Comparison of ENCODE assay signal across 29 cellular contexts in genomic region chr3:100440895-100441294, GRCh38. TPM values are rescaled to one million over a fixed set of nuclear protein-coding genes. Genes with fewer than 3 reads are reported as not detected.
DNase-seq lines count a peak whose midpoint lies in the region; ATAC-seq lines count a peak whose summit lies in the region.
"Had no signal": no experiment of that assay in that cellular context is flagged by ENCODE, and none has a peak within 500 bp of the region (broad histone marks: within the 10 kb centered on the region; RNA-seq: fewer than 3 reads in every experiment).

No MANE protein-coding gene starts in this region.

- peak overlapping the region; percentile 17 for H3K4me3 Mint-ChIP-seq in activated CD4-positive, alpha-beta T cell treated with anti-CD3 and anti-CD28 coated beads, Interleukin-2, amount 10 ng/mL, durations not matched to agents 24 days and 14 days
- H3K4me3 Mint-ChIP-seq in activated naive CD8-positive, alpha-beta T cell treated with anti-CD3 and anti-CD28 coated beads for 36 hours, result peak overlapping the region; percentile 25
- no peak overlapping the region for H3K4me3 Mint-ChIP-seq in stimulated activated naive B cell treated with anti-CD40 and anti-IgM and Interleukin-4, amounts not matched to agents 10 μg/mL and 1 μg/mL and 100 μg/mL, for 72 hours
- H3K4me3 Mint-ChIP-seq: activated CD8-positive, alpha-beta memory T cell treated with anti-CD3 and anti-CD28 coated beads, Interleukin-2, amount 10 ng/mL, durations not matched to agents 7 days and 5 days; H9; immature natural killer cell; stimulated activated effector memory CD8-positive, alpha-beta T cell treated with anti-CD3 and anti-CD28 coated beads, Interleukin-12 subunit alpha, Interleukin-12 subunit beta, amount 100 ng/mL, for 72 hours; T-helper 1 cell treated with Interleukin-12 subunit alpha and Interleukin-12 subunit beta and Interleukin-4 antibody, amounts not matched to agents 30 μg/mL and 1 μg/mL, for 36 hours had no signal

- H3K27me3 Mint-ChIP-seq in activated CD4-positive, alpha-beta T cell treated with anti-CD3 and anti-CD28 coated beads, Interleukin-2, amount 10 ng/mL, durations not matched to agents 24 days and 14 days, result no peaks in the 10 kb centered on the region
- H3K27me3 Mint-ChIP-seq in activated naive CD8-positive, alpha-beta T cell treated with anti-CD3 and anti-CD28 coated beads for 36 hours, result no peaks in the 10 kb centered on the region
- H3K27me3 Mint-ChIP-seq in stimulated activated naive B cell treated with anti-CD40 and anti-IgM and Interleukin-4, amounts not matched to agents 10 μg/mL and 1 μg/mL and 100 μg/mL, for 72 hours, result no peaks in the 10 kb centered on the region
- H3K27me3 Mint-ChIP-seq: activated CD8-positive, alpha-beta memory T cell treated with anti-CD3 and anti-CD28 coated beads, Interleukin-2, amount 10 ng/mL, durations not matched to agents 7 days and 5 days had no signal

- peak; percentile 64 for DNase-seq in activated CD4-positive, alpha-beta T cell treated with anti-CD3 and anti-CD28 coated beads, Interleukin-2, amount 10 ng/mL, durations not matched to agents 24 days and 14 days
- no peak for DNase-seq in activated CD4-positive, alpha-beta T cell treated with anti-CD3 and anti-CD28 coated beads, Interleukin-2, amount 50 U/mL, for 48 hours
- peak; percentile 65 for DNase-seq in Jurkat, Clone E6-1 (ENCODE audit: low read depth, low spot score)
- no peak for DNase-seq in activated naive CD8-positive, alpha-beta T cell treated with anti-CD3 and anti-CD28 coated beads for 36 hours
- no peak for DNase-seq in stimulated activated naive CD8-positive, alpha-beta T cell treated with anti-CD3 and anti-CD28 coated beads, Interleukin-15, Interleukin-2, amounts not matched to agents 100 U/mL and 50 U/mL, for 24 hours
- no peak for DNase-seq in stimulated activated naive B cell treated with anti-CD40 and anti-IgM and Interleukin-4, amounts not matched to agents 10 μg/mL and 1 μg/mL and 100 μg/mL, for 72 hours
- DNase-seq in Right ventricle myocardium superior, result no peak
- DNase-seq: activated CD4-positive, CD25-positive, alpha-beta regulatory T cell treated with anti-CD3 and anti-CD28 coated beads, Interleukin-2, amount 50 U/mL, for 72 hours; activated CD8-positive, alpha-beta memory T cell treated with anti-CD3 and anti-CD28 coated beads, Interleukin-2, amount 10 ng/mL, durations not matched to agents 7 days and 5 days; activated T-cell treated with anti-CD3 and anti-CD28 coated beads, Interleukin-2, amount 50 U/mL, for 48 hours; COR-L47; cortex of kidney; DMS53; effector memory CD4-positive, alpha-beta T cell; H9; hypothalamus; immature natural killer cell; left cardiac atrium; mammary epithelial cell; NCI-H1417 treated with DMSO at 0.1 percent for 48 hours; NCI-H2029 treated with DMSO at 0.1 percent for 48 hours; NCI-H526; PC-3; upper lobe of left lung had no signal

- H3K4me3 ChIP-seq in Jurkat, Clone E6-1 (ENCODE audit: low read length), result no peak overlapping the region
- H3K4me3 ChIP-seq: SK-N-MC, suprapubic skin, upper lobe of left lung had no signal

- H3K4me1 Mint-ChIP-seq in activated CD4-positive, alpha-beta T cell treated with anti-CD3 and anti-CD28 coated beads, Interleukin-2, amount 10 ng/mL, durations not matched to agents 24 days and 14 days, result peaks cover 7% of the 10 kb centered on the region
- H3K4me1 Mint-ChIP-seq in activated naive CD8-positive, alpha-beta T cell treated with anti-CD3 and anti-CD28 coated beads for 36 hours, result peaks cover 9% of the 10 kb centered on the region
- H3K4me1 Mint-ChIP-seq in stimulated activated naive B cell treated with anti-CD40 and anti-IgM and Interleukin-4, amounts not matched to agents 10 μg/mL and 1 μg/mL and 100 μg/mL, for 72 hours, result no peaks in the 10 kb centered on the region
- H3K4me1 Mint-ChIP-seq: immature natural killer cell had no signal

- no peaks in the 10 kb centered on the region for H3K36me3 Mint-ChIP-seq in activated CD4-positive, alpha-beta T cell treated with anti-CD3 and anti-CD28 coated beads, Interleukin-2, amount 10 ng/mL, durations not matched to agents 24 days and 14 days (ENCODE audit: low read depth)
- H3K36me3 Mint-ChIP-seq in activated naive CD8-positive, alpha-beta T cell treated with anti-CD3 and anti-CD28 coated beads for 36 hours, result peaks cover 2% of the 10 kb centered on the region
- H3K36me3 Mint-ChIP-seq in stimulated activated naive B cell treated with anti-CD40 and anti-IgM and Interleukin-4, amounts not matched to agents 10 μg/mL and 1 μg/mL and 100 μg/mL, for 72 hours, result peaks cover 0 to 10% of the 10 kb centered on the region in 2 donors
- H3K36me3 Mint-ChIP-seq: activated CD8-positive, alpha-beta memory T cell treated with anti-CD3 and anti-CD28 coated beads, Interleukin-2, amount 10 ng/mL, durations not matched to agents 7 days and 5 days; immature natural killer cell; stimulated activated effector memory CD8-positive, alpha-beta T cell treated with anti-CD3 and anti-CD28 coated beads, Interleukin-12 subunit alpha, Interleukin-12 subunit beta, amount 100 ng/mL, for 72 hours had no signal

- peaks cover under 1% of the 10 kb centered on the region for H3K9me3 Mint-ChIP-seq in activated CD4-positive, alpha-beta T cell treated with anti-CD3 and anti-CD28 coated beads, Interleukin-2, amount 10 ng/mL, durations not matched to agents 24 days and 14 days
- peaks cover 5% of the 10 kb centered on the region for H3K9me3 Mint-ChIP-seq in activated naive CD8-positive, alpha-beta T cell treated with anti-CD3 and anti-CD28 coated beads for 36 hours
- H3K9me3 Mint-ChIP-seq in stimulated activated naive B cell treated with anti-CD40 and anti-IgM and Interleukin-4, amounts not matched to agents 10 μg/mL and 1 μg/mL and 100 μg/mL, for 72 hours, result peaks cover 3% of the 10 kb centered on the region in 2 donors
- H3K9me3 Mint-ChIP-seq: immature natural killer cell; stimulated activated effector memory CD8-positive, alpha-beta T cell treated with anti-CD3 and anti-CD28 coated beads, Interleukin-12 subunit alpha, Interleukin-12 subunit beta, amount 100 ng/mL, for 72 hours; T-helper 1 cell treated with Interleukin-12 subunit alpha and Interleukin-12 subunit beta and Interleukin-4 antibody, amounts not matched to agents 30 μg/mL and 1 μg/mL, for 36 hours had no signal

- H3K27ac Mint-ChIP-seq in activated CD4-positive, alpha-beta T cell treated with anti-CD3 and anti-CD28 coated beads, Interleukin-2, amount 10 ng/mL, durations not matched to agents 24 days and 14 days, result no peak overlapping the region
- no peak overlapping the region for H3K27ac Mint-ChIP-seq in activated naive CD8-positive, alpha-beta T cell treated with anti-CD3 and anti-CD28 coated beads for 36 hours
- H3K27ac Mint-ChIP-seq in stimulated activated naive B cell treated with anti-CD40 and anti-IgM and Interleukin-4, amounts not matched to agents 10 μg/mL and 1 μg/mL and 100 μg/mL, for 72 hours, result no peak overlapping the region
- H3K27ac Mint-ChIP-seq: activated CD8-positive, alpha-beta memory T cell treated with anti-CD3 and anti-CD28 coated beads, Interleukin-2, amount 10 ng/mL, durations not matched to agents 7 days and 5 days; H9; stimulated activated effector memory CD8-positive, alpha-beta T cell treated with anti-CD3 and anti-CD28 coated beads, Interleukin-12 subunit alpha, Interleukin-12 subunit beta, amount 100 ng/mL, for 72 hours; T-helper 1 cell treated with Interleukin-12 subunit alpha and Interleukin-12 subunit beta and Interleukin-4 antibody, amounts not matched to agents 30 μg/mL and 1 μg/mL, for 36 hours had no signal

- peak; percentile 32 for ATAC-seq in stimulated activated naive CD8-positive, alpha-beta T cell treated with anti-CD3 and anti-CD28 coated beads, Interleukin-15, Interleukin-2, amounts not matched to agents 100 U/mL and 50 U/mL, for 24 hours
- ATAC-seq in GM18498 (IDR thresholded peaks at IDR 0.05; ENCODE audit: unreplicated experiment) (no peak), Right ventricle myocardium superior (ENCODE audit: poor library complexity) (no peak)
- no peak for ATAC-seq in stimulated activated naive B cell treated with anti-CD40 and anti-IgM and Interleukin-4, amounts not matched to agents 10 μg/mL and 1 μg/mL and 100 μg/mL, for 72 hours (replicated peaks)
- ATAC-seq: activated CD8-positive, alpha-beta memory T cell treated with anti-CD3 and anti-CD28 coated beads, Interleukin-2, amount 10 ng/mL, durations not matched to agents 7 days and 5 days; left cardiac atrium; PC-3; stimulated activated effector memory CD8-positive, alpha-beta T cell treated with anti-CD3 and anti-CD28 coated beads, Interleukin-12 subunit alpha, Interleukin-12 subunit beta, amount 100 ng/mL, for 72 hours had no signal

- intact Hi-C loops in activated CD4-positive, alpha-beta T cell treated with anti-CD3 and anti-CD28 coated beads, Interleukin-2, amount 10 ng/mL, durations not matched to agents 24 days and 14 days (cut with micrococcal nuclease), result no loop called here
- intact Hi-C loops in Right ventricle myocardium superior (cut with DNase I), result no loop called here

RNA-seq across cellular contexts. Expression of gene LNP1, which starts 39.6 kb away (rescaled TPM):
- total RNA-seq in activated CD4-positive, alpha-beta T cell treated with anti-CD3 and anti-CD28 coated beads, Interleukin-2, amount 10 ng/mL, durations not matched to agents 24 days and 14 days, result 2.1 and 2.6 TPM in 2 replicates
- polyA plus RNA-seq in Jurkat, Clone E6-1 (2012; ENCODE audit: insufficient read depth, insufficient read length), result not detected
- total RNA-seq in activated naive CD8-positive, alpha-beta T cell treated with anti-CD3 and anti-CD28 coated beads for 36 hours, result 1 to 10 TPM; 1.7 to 1.9 TPM
- total RNA-seq in Right ventricle myocardium superior, result 2.6 TPM

RNA-seq across cellular contexts. Expression of gene TOMM70, which starts 40.0 kb away (rescaled TPM):
- 57.4 and 61.5 TPM in 2 replicates for total RNA-seq in activated CD4-positive, alpha-beta T cell treated with anti-CD3 and anti-CD28 coated beads, Interleukin-2, amount 10 ng/mL, durations not matched to agents 24 days and 14 days
- polyA plus RNA-seq in Jurkat, Clone E6-1 (2012; ENCODE audit: insufficient read depth, insufficient read length), result 22.5 TPM
- 10 to 100 TPM; 68.8 to 70.8 TPM for total RNA-seq in activated naive CD8-positive, alpha-beta T cell treated with anti-CD3 and anti-CD28 coated beads for 36 hours
- 63.1 TPM for total RNA-seq in Right ventricle myocardium superior

RNA-seq across cellular contexts. Expression of gene TMEM45A, which starts 51.5 kb away (rescaled TPM):
- 0.26 TPM in 1 of 2 replicates, not detected in the other for total RNA-seq in activated CD4-positive, alpha-beta T cell treated with anti-CD3 and anti-CD28 coated beads, Interleukin-2, amount 10 ng/mL, durations not matched to agents 24 days and 14 days
- not detected for polyA plus RNA-seq in Jurkat, Clone E6-1 (2012; ENCODE audit: insufficient read depth, insufficient read length)
- 1 to 10 TPM; 3.0 to 3.2 TPM for total RNA-seq in activated naive CD8-positive, alpha-beta T cell treated with anti-CD3 and anti-CD28 coated beads for 36 hours
- 3.6 TPM for total RNA-seq in Right ventricle myocardium superior

Comparison
In these comparisons a context has a peak if more than half of its experiments do, and no peak if none do; other contexts are left out.
1. DNase-seq: peak in activated CD4-positive, alpha-beta T cell treated with anti-CD3 and anti-CD28 coated beads, Interleukin-2, amount 10 ng/mL, durations not matched to agents 24 days and 14 days (single experiment) and Jurkat, Clone E6-1 (single experiment); none in activated CD4-positive, alpha-beta T cell treated with anti-CD3 and anti-CD28 coated beads, Interleukin-2, amount 50 U/mL, for 48 hours (0 of 2), activated naive CD8-positive, alpha-beta T cell treated with anti-CD3 and anti-CD28 coated beads for 36 hours (single experiment), stimulated activated naive CD8-positive, alpha-beta T cell treated with anti-CD3 and anti-CD28 coated beads, Interleukin-15, Interleukin-2, amounts not matched to agents 100 U/mL and 50 U/mL, for 24 hours (single experiment), stimulated activated naive B cell treated with anti-CD40 and anti-IgM and Interleukin-4, amounts not matched to agents 10 μg/mL and 1 μg/mL and 100 μg/mL, for 72 hours (single experiment) and Right ventricle myocardium superior (single experiment).
2. H3K4me3 Mint-ChIP-seq: peak in activated CD4-positive, alpha-beta T cell treated with anti-CD3 and anti-CD28 coated beads, Interleukin-2, amount 10 ng/mL, durations not matched to agents 24 days and 14 days (single experiment) and activated naive CD8-positive, alpha-beta T cell treated with anti-CD3 and anti-CD28 coated beads for 36 hours (single experiment); none in stimulated activated naive B cell treated with anti-CD40 and anti-IgM and Interleukin-4, amounts not matched to agents 10 μg/mL and 1 μg/mL and 100 μg/mL, for 72 hours (0 of 2).